Comparison of ENCODE assay signal across 16 cellular contexts in the genomic region with DNA sequence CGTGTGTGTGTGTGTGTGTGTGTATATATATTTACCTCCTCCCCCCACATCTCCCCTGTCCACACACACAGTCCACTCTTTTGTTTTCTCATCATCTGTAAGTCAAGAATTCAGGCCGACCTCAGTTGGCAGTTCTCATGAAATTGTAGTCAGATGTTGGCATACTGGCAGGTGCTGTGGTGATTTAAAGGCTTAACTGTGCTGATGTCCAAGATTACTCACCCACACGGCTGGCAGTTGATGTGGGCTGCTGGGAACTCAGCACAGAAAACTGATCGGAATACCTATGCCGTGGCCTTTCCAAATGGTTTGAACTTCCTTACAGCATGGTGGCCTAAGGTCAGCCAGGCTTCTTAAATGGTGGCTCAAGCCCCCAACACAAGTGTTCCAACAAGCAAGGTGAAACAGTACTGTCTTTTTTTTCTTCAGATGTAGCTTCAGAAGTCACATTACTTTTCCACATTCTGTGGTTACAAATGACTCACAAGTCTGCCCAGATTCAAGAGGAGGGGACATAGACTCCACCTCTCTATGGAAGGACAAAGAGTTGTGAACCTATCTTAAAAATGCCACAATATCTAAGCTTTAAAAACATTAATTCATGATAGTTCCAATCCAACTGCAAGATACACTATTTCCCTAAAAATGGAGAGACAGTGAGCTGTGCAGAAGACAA.
"Had no signal": no experiment of that assay in that cellular context is flagged by ENCODE, and none has a peak within 500 bp of the region (broad histone marks: within the 10 kb centered on the region; RNA-seq: fewer than 3 reads in every experiment).

No MANE protein-coding gene starts in this region.

- H3K4me3 Mint-ChIP-seq: activated naive CD4-positive, alpha-beta T cell treated with anti-CD3 and anti-CD28 coated beads, Interleukin-2, amount 10 ng/mL, durations not matched to agents 7 days and 5 days; central memory CD8-positive, alpha-beta T cell; neural crest cell; stimulated activated memory B cell treated with anti-CD40 and anti-IgM and Interleukin-4, amounts not matched to agents 10 μg/mL and 1 μg/mL and 100 μg/mL, for 72 hours; T-cell had no signal

- H3K27ac ChIP-seq: foreskin keratinocyte, sigmoid colon, thyroid gland, uterus had no signal

- H3K9me3 Mint-ChIP-seq: activated naive CD4-positive, alpha-beta T cell treated with anti-CD3 and anti-CD28 coated beads, Interleukin-2, amount 10 ng/mL, durations not matched to agents 7 days and 5 days; central memory CD8-positive, alpha-beta T cell; stimulated activated memory B cell treated with anti-CD40 and anti-IgM and Interleukin-4, amounts not matched to agents 10 μg/mL and 1 μg/mL and 100 μg/mL, for 72 hours; T-cell had no signal

- H3K4me1 Mint-ChIP-seq: activated naive CD4-positive, alpha-beta T cell treated with anti-CD3 and anti-CD28 coated beads, Interleukin-2, amount 10 ng/mL, durations not matched to agents 7 days and 5 days; central memory CD8-positive, alpha-beta T cell; neural crest cell; stimulated activated memory B cell treated with anti-CD40 and anti-IgM and Interleukin-4, amounts not matched to agents 10 μg/mL and 1 μg/mL and 100 μg/mL, for 72 hours; T-cell had no signal

- FAIRE-seq: endothelial cell of umbilical vein had no signal

- H3K27ac Mint-ChIP-seq: activated naive CD4-positive, alpha-beta T cell treated with anti-CD3 and anti-CD28 coated beads, Interleukin-2, amount 10 ng/mL, durations not matched to agents 7 days and 5 days; stimulated activated memory B cell treated with anti-CD40 and anti-IgM and Interleukin-4, amounts not matched to agents 10 μg/mL and 1 μg/mL and 100 μg/mL, for 72 hours; T-cell had no signal

- H3K4me3 ChIP-seq: sigmoid colon, thyroid gland, uterus had no signal

- H3K27me3 Mint-ChIP-seq: activated naive CD4-positive, alpha-beta T cell treated with anti-CD3 and anti-CD28 coated beads, Interleukin-2, amount 10 ng/mL, durations not matched to agents 7 days and 5 days had no signal

- H3K27me3 ChIP-seq: foreskin keratinocyte, sigmoid colon, thyroid gland, uterus had no signal

- H3K36me3 Mint-ChIP-seq: activated naive CD4-positive, alpha-beta T cell treated with anti-CD3 and anti-CD28 coated beads, Interleukin-2, amount 10 ng/mL, durations not matched to agents 7 days and 5 days; stimulated activated memory B cell treated with anti-CD40 and anti-IgM and Interleukin-4, amounts not matched to agents 10 μg/mL and 1 μg/mL and 100 μg/mL, for 72 hours; T-cell had no signal

- H3K36me3 ChIP-seq: sigmoid colon, thyroid gland, uterus had no signal

- H3K4me1 ChIP-seq: foreskin keratinocyte, sigmoid colon, thyroid gland, uterus had no signal

- H3K9me3 ChIP-seq: thyroid gland, uterus had no signal

- ATAC-seq: activated CD4-positive, CD25-positive, alpha-beta regulatory T cell treated with anti-CD3 and anti-CD28 coated beads, Interleukin-2, amount 50 U/mL, for 24 hours; foreskin keratinocyte; stimulated activated memory B cell treated with anti-CD40 and anti-IgM and Interleukin-4, amounts not matched to agents 10 μg/mL and 1 μg/mL and 100 μg/mL, for 72 hours; T-cell had no signal

- DNase-seq: activated CD4-positive, alpha-beta T cell treated with anti-CD3 and anti-CD28 coated beads, Interleukin-2, amount 50 U/mL, for 1 hour; activated CD8-positive, alpha-beta memory T cell treated with anti-CD3 and anti-CD28 coated beads for 24 hours; activated naive CD4-positive, alpha-beta T cell treated with anti-CD3 and anti-CD28 coated beads, Interleukin-2, amount 10 ng/mL, durations not matched to agents 7 days and 5 days; cortex of kidney; effector CD8-positive, alpha-beta T cell; foreskin keratinocyte; sigmoid colon; T-cell; T-helper 9 cell; thyroid gland; uterus had no signal
